In genomic region chr16:71943887-71944286, GRCh38 we compare ENCODE assay signal across 39 cellular contexts. TPM values are rescaled to one million over a fixed set of nuclear protein-coding genes. Genes with fewer than 3 reads are reported as not detected.
"Had no signal": no experiment of that assay in that cellular context is flagged by ENCODE, and none has a peak within 500 bp of the region (broad histone marks: within the 10 kb centered on the region; RNA-seq: fewer than 3 reads in every experiment).

No MANE protein-coding gene starts in this region.

- H3K27me3 ChIP-seq: adrenal gland, body of pancreas, breast epithelium, Peyer's patch had no signal

- H3K4me2 ChIP-seq: KMS-11 had no signal

- H3K9ac ChIP-seq: KMS-11 had no signal

- DNase-seq: activated B cell treated with CpG ODN at 0.5 μM for 24 hours; activated CD4-positive, alpha-beta memory T cell treated with anti-CD3 and anti-CD28 coated beads for 36 hours; activated CD4-positive, alpha-beta T cell treated with anti-CD3 and anti-CD28 coated beads for 4 hours; activated CD4-positive, alpha-beta T cell treated with anti-CD3 and anti-CD28 coated beads, Interleukin-2, amount 50 U/mL, for 1 hour; activated CD4-positive, CD25-positive, alpha-beta regulatory T cell treated with anti-CD3 and anti-CD28 coated beads, Interleukin-2, amount 50 U/mL, for 72 hours; activated CD8-positive, alpha-beta memory T cell treated with anti-CD3 and anti-CD28 coated beads, Interleukin-2, amount 50 U/mL, for 4 hours; activated gamma-delta T cell treated with Interleukin-2 at 50 U/mL for 16 hours; activated naive CD4-positive, alpha-beta T cell treated with anti-CD3 and anti-CD28 coated beads for 36 hours; activated T-cell treated with anti-CD3 and anti-CD28 coated beads for 4 hours; activated T-cell treated with anti-CD3 and anti-CD28 coated beads, Interleukin-2, amount 50 U/mL, for 4 hours; adrenal gland; body of pancreas; caudate nucleus; cerebellar nuclear complex; NCI-H1092 treated with DMSO at 0.1 percent for 48 hours; NCI-H1417; NCI-H146; NCI-H187; NCI-H2029 treated with DMSO at 0.1 percent for 48 hours; NCI-H2107; NCI-H2171; NCI-H510A treated with DMSO at 0.1 percent for 48 hours; NCI-H526 treated with DMSO at 0.1 percent for 48 hours; NCI-H82; NK-92 treated with Interleukin-12 subunit alpha and Interleukin-12 subunit beta, amount 100 ng/mL, for 24 hours; PC-3; Peyer's patch; Right ventricle myocardium superior; SW 1271; T-helper 1 cell; T-helper 2 cell; T-helper 9 cell had no signal

- H3K4me1 ChIP-seq: body of pancreas, breast epithelium, Peyer's patch had no signal

- ATAC-seq: activated naive CD4-positive, alpha-beta T cell treated with anti-CD3 and anti-CD28 coated beads, Interleukin-2, amount 50 U/mL, for 72 hours; activated T-cell treated with anti-CD3 and anti-CD28 coated beads, Interleukin-2, amount 50 U/mL, for 4 hours; body of pancreas; PC-3 had no signal

- H3K27ac ChIP-seq: adrenal gland, body of pancreas, breast epithelium, KMS-11, Peyer's patch, VCaP had no signal

- H3K4me3 ChIP-seq: adrenal gland, body of pancreas, breast epithelium, Peyer's patch had no signal

- H3K9me3 ChIP-seq: adrenal gland, body of pancreas, breast epithelium, Peyer's patch had no signal

- H3K36me3 ChIP-seq: adrenal gland, breast epithelium, Peyer's patch had no signal

RNA-seq across cellular contexts. Expression of gene PKD1L3, which starts 56.3 kb away (rescaled TPM):
- total RNA-seq: activated B cell treated with CpG ODN at 0.5 μM for 24 hours; activated CD4-positive, alpha-beta memory T cell treated with anti-CD3 and anti-CD28 coated beads for 36 hours; activated naive CD4-positive, alpha-beta T cell treated with anti-CD3 and anti-CD28 coated beads for 36 hours; activated T-cell treated with anti-CD3 and anti-CD28 coated beads, Interleukin-2, amount 50 U/mL, for 4 hours; activated T-helper 1 cell treated with anti-CD3 and anti-CD28 coated beads, Interleukin-12 subunit alpha, Interleukin-12 subunit beta, Interleukin-2, Interleukin-4 antibody, amounts not matched to agents 30 ng/mL and 10 ng/mL and 1 ng/mL, durations not matched to agents 14 hours and 24 hours and 36 hours; astrocyte; body of pancreas; MCF 10A; PC-3 had no signal
